Comparison of ENCODE assay signal across 8 cellular contexts in genomic region chr11:65779919-65780769, GRCh38. TPM values are rescaled to one million over a fixed set of nuclear protein-coding genes. Genes with fewer than 3 reads are reported as not detected.
DNase-seq lines count a peak whose midpoint lies in the region; ATAC-seq and TF ChIP-seq lines count a peak whose summit lies in the region.

No MANE protein-coding gene starts in this region.

- POLR2A ChIA-PET in BJ (lab: Charles Lee) (interaction anchor here (0.6 kb wide), 1 partner anchor 874 kb away, joined by 4 read pairs; no protein-coding TSS in a partner anchor), PC-3 (lab: Charles Lee; ENCODE audit: unreplicated experiment) (interaction anchor here (0.5 to 0.7 kb wide), 6 partner anchors 37 to 501 kb away, joined by 3 to 5 read pairs (median 4); partner anchors contain the start of gene RNASEH2C)

- H3K27me3 ChIP-seq in BJ (ENCODE audit: control insufficient read depth, insufficient read depth, low read length) (peaks cover 1% of the 10 kb centered on the region; the same call in 1 of the 2 replicates), PC-3 (ENCODE audit: low read length) (no peaks in the 10 kb centered on the region), esophagus muscularis mucosa (peaks cover 0 to 10% (median 0%) of the 10 kb centered on the region in 4 donors)

- no peak for TF ChIP-seq POLR2A in esophagus muscularis mucosa (IDR thresholded peaks at IDR 0.05; ENCODE audit: low read depth)

- H3K4me1 ChIP-seq in PC-3 (ENCODE audit: insufficient read depth, low read length): peaks cover 23% of the 10 kb centered on the region
- peaks cover 12 to 46% (median 44%) of the 10 kb centered on the region in 4 donors for H3K4me1 ChIP-seq in esophagus muscularis mucosa

- peak overlapping the region; percentile 44 for H3K27ac ChIP-seq in PC-3 (ENCODE audit: low read length)
- H3K27ac ChIP-seq in esophagus muscularis mucosa (replicated peaks in 1 of 4): peak overlapping the region; percentile 79 to 85 (median 81)

- peaks cover 22% of the 10 kb centered on the region for H4K20me1 ChIP-seq in PC-3 (ENCODE audit: low read length)

- H3K4me3 ChIP-seq in BJ (ENCODE audit: low read depth, low read length): peak overlapping the region; percentile 98
- peak overlapping the region; percentile 84 for H3K4me3 ChIP-seq in PC-3 (ENCODE audit: low read length)
- H3K4me3 ChIP-seq in esophagus muscularis mucosa: peak overlapping the region; percentile 73 to 99 (median 92)

- peak overlapping the region; percentile 82 for H3K4me3 Mint-ChIP-seq in activated T-cell treated with anti-CD3 and anti-CD28 coated beads, Interleukin-2, amount 50 U/mL, for 4 hours

- peaks cover 44% of the 10 kb centered on the region for H3K79me2 ChIP-seq in PC-3 (ENCODE audit: low read length)

- no peak for TF ChIP-seq EP300 in esophagus muscularis mucosa (IDR thresholded peaks at IDR 0.05)

- CTCF ChIA-PET in BJ (lab: Yijun Ruan, JAX) (interaction anchor here (0.5 to 6.1 kb wide), 52 partner anchors 10 to 963 kb away, joined by 3 to 57 read pairs (median 4); partner anchors contain the start of genes CCDC85B, CFL1, KAT5 and MUS81), PC-3 (lab: Charles Lee) (interaction anchor here (0.5 to 2.1 kb wide), 18 partner anchors 9 to 511 kb away, joined by 3 to 44 read pairs (median 4); partner anchors contain the start of genes KAT5, MUS81 and RNASEH2C)

- no peaks in the 10 kb centered on the region for H3K36me3 Mint-ChIP-seq in activated T-cell treated with anti-CD3 and anti-CD28 coated beads, Interleukin-2, amount 50 U/mL, for 4 hours (ENCODE audit: insufficient read depth)

- H3K4me1 Mint-ChIP-seq in activated T-cell treated with anti-CD3 and anti-CD28 coated beads, Interleukin-2, amount 50 U/mL, for 4 hours (ENCODE audit: low read depth): peaks cover 10% of the 10 kb centered on the region

- intact Hi-C loops in PC-3 (cut with micrococcal nuclease): loop anchor here (1.0 kb wide), 1 partner anchor 38 kb away; no protein-coding TSS in a partner anchor
- intact Hi-C loops in esophagus muscularis mucosa (cut with DNase I): loop anchor here (2.0 to 5.0 kb wide), 3 partner anchors 37 to 209 kb away; no protein-coding TSS in a partner anchor

- H3K9me3 ChIP-seq in PC-3 (ENCODE audit: low read length) (no peaks in the 10 kb centered on the region), esophagus muscularis mucosa (no peaks in the 10 kb centered on the region)

- TF ChIP-seq CTCF in BJ (IDR thresholded peaks at IDR 0.05; ENCODE audit: insufficient read depth, low read depth, low read length) (peak; percentile 91), PC-3 (conservative IDR thresholded peaks at IDR 0.05; ENCODE audit: low read depth, low read length) (peak; percentile 99), esophagus muscularis mucosa (IDR thresholded peaks at IDR 0.05) (peak; percentile 87 to 99 (median 95))

- H3K9me2 ChIP-seq in PC-3 (replicated peaks; ENCODE audit: low read length): no peaks in the 10 kb centered on the region

- H3K4me2 ChIP-seq in PC-3 (ENCODE audit: low read length): peak overlapping the region; percentile 96

- H3F3A ChIP-seq in PC-3 (ENCODE audit: low read length, unreplicated experiment): no peaks in the 10 kb centered on the region

- DNase-seq in BJ (ENCODE audit: low read depth): no peak
- peak; percentile 91 for DNase-seq in PC-3
- peak; percentile 64 for DNase-seq in activated T-cell treated with anti-CD3 and anti-CD28 coated beads, Interleukin-2, amount 50 U/mL, for 4 hours
- peak; percentile 94 for DNase-seq in esophagus muscularis mucosa (ENCODE audit: extremely low spot score)
- DNase-seq in myocyte (ENCODE audit: low read depth): peak; percentile 77
- peak; percentile 61 for DNase-seq in stimulated activated CD8-positive, alpha-beta memory T cell treated with anti-CD3 and anti-CD28 coated beads, Interleukin-7, amount 100 ng/mL, for 24 hours (ENCODE audit: low read depth)

- H3K9ac ChIP-seq in PC-3 (ENCODE audit: low read length): peak overlapping the region; percentile 74

- peak; percentile 37 for ATAC-seq in GM19043 (IDR thresholded peaks at IDR 0.05; ENCODE audit: low read depth, unreplicated experiment)
- ATAC-seq in HG03520 (IDR thresholded peaks at IDR 0.05; ENCODE audit: unreplicated experiment): peak; percentile 46
- peak; percentile 83 for ATAC-seq in PC-3
- ATAC-seq in activated T-cell treated with anti-CD3 and anti-CD28 coated beads, Interleukin-2, amount 50 U/mL, for 4 hours: peak; percentile 77 to 78

- peaks cover 17% of the 10 kb centered on the region for H3K36me3 ChIP-seq in BJ (ENCODE audit: control insufficient read depth, insufficient read depth, low read length)
- peaks cover 19% of the 10 kb centered on the region; the same call in 1 of the 2 replicates for H3K36me3 ChIP-seq in PC-3 (ENCODE audit: low read depth, low read length)
- H3K36me3 ChIP-seq in esophagus muscularis mucosa: peaks cover 12 to 34% (median 32%) of the 10 kb centered on the region in 4 donors

- H3K9me3 Mint-ChIP-seq in activated T-cell treated with anti-CD3 and anti-CD28 coated beads, Interleukin-2, amount 50 U/mL, for 4 hours: no peaks in the 10 kb centered on the region

- H2AFZ ChIP-seq in PC-3 (ENCODE audit: low read length): peak overlapping the region; percentile 66

- no TSS peak for BruUV-seq in PC-3 (replicated peaks; lab: Mats Ljungman, UMichigan)

- H3K27me3 Mint-ChIP-seq in activated T-cell treated with anti-CD3 and anti-CD28 coated beads, Interleukin-2, amount 50 U/mL, for 4 hours (ENCODE audit: low read depth): peaks cover 2% of the 10 kb centered on the region

- 4% methylated on average over 30 of the region's 76 CpGs for WGBS in esophagus muscularis mucosa

RNA-seq across cellular contexts. Expression of gene AP5B1, which starts 0.6 kb away (rescaled TPM):
- polyA plus RNA-seq in BJ (2011; rRNA removed): 4.6 and 7.5 TPM in 2 replicates
- 5.9 and 6.5 TPM in 2 replicates for polyA minus RNA-seq in BJ (2011; rRNA and poly(A)+ RNA removed)
- total RNA-seq in PC-3 (2014; rRNA removed) (24.2 and 31.4 TPM in 2 replicates), esophagus muscularis mucosa (10 to 100 TPM; 15.0 to 28.0 (median 24.2) TPM), myocyte (9.8 and 10.2 TPM in 2 replicates)
- total RNA-seq in activated T-cell treated with anti-CD3 and anti-CD28 coated beads, Interleukin-2, amount 50 U/mL, for 4 hours: 10 to 100 TPM; 17.3 to 19.4 (median 17.4) TPM
- 5.9 TPM for polyA plus RNA-seq in myocyte (2012)

RNA-seq across cellular contexts. Expression of gene OVOL1, which starts 6.7 kb away (rescaled TPM):
- polyA plus RNA-seq in BJ (2011; rRNA removed): not detected in 2 replicates
- polyA minus RNA-seq in BJ (2011; rRNA and poly(A)+ RNA removed): not detected in 2 replicates
- total RNA-seq in PC-3 (2014; rRNA removed): 17.1 and 18.1 TPM in 2 replicates
- total RNA-seq in activated T-cell treated with anti-CD3 and anti-CD28 coated beads, Interleukin-2, amount 50 U/mL, for 4 hours: under 1 TPM in 2 of 3 donors, not detected in 1; 0.05 TPM
- total RNA-seq in esophagus muscularis mucosa: not detected
- not detected in 2 replicates for total RNA-seq in myocyte
- not detected for polyA plus RNA-seq in myocyte (2012)

RNA-seq across cellular contexts. Expression of gene SNX32, which starts 53.6 kb away (rescaled TPM):
- polyA plus RNA-seq in BJ (2011; rRNA removed): 0.13 and 0.22 TPM in 2 replicates
- 0.19 and 0.36 TPM in 2 replicates for polyA minus RNA-seq in BJ (2011; rRNA and poly(A)+ RNA removed)
- not detected in 2 replicates for total RNA-seq in PC-3 (2014; rRNA removed)
- 1 to 10 TPM in 1 of 3 donors, under 1 TPM in 2; 0.52 to 1.4 (median 0.56) TPM for total RNA-seq in activated T-cell treated with anti-CD3 and anti-CD28 coated beads, Interleukin-2, amount 50 U/mL, for 4 hours
- under 1 TPM; 0.33 to 0.78 (median 0.41) TPM for total RNA-seq in esophagus muscularis mucosa
- total RNA-seq in myocyte: 0.36 and 0.40 TPM in 2 replicates
- 1.1 TPM for polyA plus RNA-seq in myocyte (2012)

RNA-seq across cellular contexts. Expression of gene RNASEH2C, which starts 59.5 kb away (rescaled TPM):
- polyA plus RNA-seq in BJ (2011; rRNA removed): 28.0 and 33.9 TPM in 2 replicates
- 5.2 and 8.3 TPM in 2 replicates for polyA minus RNA-seq in BJ (2011; rRNA and poly(A)+ RNA removed)
- 96.2 and 172 TPM in 2 replicates for total RNA-seq in PC-3 (2014; rRNA removed)
- total RNA-seq in activated T-cell treated with anti-CD3 and anti-CD28 coated beads, Interleukin-2, amount 50 U/mL, for 4 hours: 100 to 1,000 TPM in 2 of 3 donors, 10 to 100 TPM in 1; 95.6 to 122 (median 115) TPM
- 100 to 1,000 TPM in 1 of 4 donors, 10 to 100 TPM in 3; 72.1 to 137 (median 80.9) TPM for total RNA-seq in esophagus muscularis mucosa
- 37.1 and 83.3 TPM in 2 replicates for total RNA-seq in myocyte
- polyA plus RNA-seq in myocyte (2012): 51.3 TPM

Comparison
In these comparisons a context has a peak if more than half of its experiments do, and no peak if none do; other contexts are left out.
1. RNA of gene OVOL1, which starts 6.7 kb away (total RNA-seq): 17.1 to 18.1 TPM in PC-3; 0.05 TPM in activated T-cell treated with anti-CD3 and anti-CD28 coated beads, Interleukin-2, amount 50 U/mL, for 4 hours, not detected in esophagus muscularis mucosa and not detected in myocyte; every median in the first group is over 10 times any median in the second.
2. Peak in every context shown above with its lines, with median percentiles within 50 percentile points of each other: H3K4me3 ChIP-seq, CTCF ChIP-seq and ATAC-seq.